1 cellular context compared by ENCODE assay signal in the genomic region with DNA sequence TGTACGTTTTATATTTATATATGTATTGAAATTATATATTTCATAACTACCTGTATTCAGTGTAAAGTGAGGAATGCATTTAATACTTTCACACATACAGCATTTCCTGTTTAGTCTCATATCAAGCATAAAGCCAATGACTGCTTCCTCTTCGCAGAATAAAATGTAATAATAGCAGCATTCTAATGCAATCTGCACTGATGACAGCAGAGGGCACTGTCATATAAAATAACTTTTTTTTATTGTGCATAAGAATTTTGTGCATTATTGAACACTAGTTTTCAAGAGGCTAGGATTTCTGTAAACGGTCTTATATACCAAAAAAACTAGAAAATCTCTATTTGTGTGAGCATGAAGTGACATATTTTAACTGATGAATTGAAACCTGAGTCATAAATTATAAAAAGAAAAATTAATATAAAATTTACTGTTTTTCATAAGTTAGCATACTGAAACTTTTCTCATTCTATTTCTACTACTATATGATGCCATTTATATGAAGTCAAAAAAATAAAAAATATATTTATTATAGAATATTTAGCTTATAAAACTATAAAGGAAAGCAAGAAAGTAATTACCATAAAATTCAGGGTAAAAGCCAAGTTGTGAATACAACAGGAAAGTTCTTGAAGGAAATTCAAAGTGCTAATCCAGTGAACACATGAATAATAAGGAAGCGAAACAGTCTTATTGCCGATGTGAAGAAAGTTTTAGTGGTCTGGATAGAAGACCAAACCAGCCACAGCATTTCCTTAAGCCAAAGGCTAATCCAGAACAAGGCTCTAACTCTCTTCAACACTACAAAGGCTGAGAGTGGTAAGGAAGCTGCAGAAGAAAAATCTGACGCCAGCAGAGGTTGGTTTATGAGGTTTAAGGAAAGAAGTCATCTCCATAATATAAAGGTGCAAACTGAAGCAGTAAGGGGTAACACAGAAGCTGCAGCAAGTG.
TF ChIP-seq lines count a peak whose summit lies in the region.

No MANE protein-coding gene starts in this region.

TF ChIP-seq in GM12878, 131 proteins besides CTCF, POLR2A, EP300 and RAD21 (continued from another document):
- TF ChIP-seq, protein P1, sequence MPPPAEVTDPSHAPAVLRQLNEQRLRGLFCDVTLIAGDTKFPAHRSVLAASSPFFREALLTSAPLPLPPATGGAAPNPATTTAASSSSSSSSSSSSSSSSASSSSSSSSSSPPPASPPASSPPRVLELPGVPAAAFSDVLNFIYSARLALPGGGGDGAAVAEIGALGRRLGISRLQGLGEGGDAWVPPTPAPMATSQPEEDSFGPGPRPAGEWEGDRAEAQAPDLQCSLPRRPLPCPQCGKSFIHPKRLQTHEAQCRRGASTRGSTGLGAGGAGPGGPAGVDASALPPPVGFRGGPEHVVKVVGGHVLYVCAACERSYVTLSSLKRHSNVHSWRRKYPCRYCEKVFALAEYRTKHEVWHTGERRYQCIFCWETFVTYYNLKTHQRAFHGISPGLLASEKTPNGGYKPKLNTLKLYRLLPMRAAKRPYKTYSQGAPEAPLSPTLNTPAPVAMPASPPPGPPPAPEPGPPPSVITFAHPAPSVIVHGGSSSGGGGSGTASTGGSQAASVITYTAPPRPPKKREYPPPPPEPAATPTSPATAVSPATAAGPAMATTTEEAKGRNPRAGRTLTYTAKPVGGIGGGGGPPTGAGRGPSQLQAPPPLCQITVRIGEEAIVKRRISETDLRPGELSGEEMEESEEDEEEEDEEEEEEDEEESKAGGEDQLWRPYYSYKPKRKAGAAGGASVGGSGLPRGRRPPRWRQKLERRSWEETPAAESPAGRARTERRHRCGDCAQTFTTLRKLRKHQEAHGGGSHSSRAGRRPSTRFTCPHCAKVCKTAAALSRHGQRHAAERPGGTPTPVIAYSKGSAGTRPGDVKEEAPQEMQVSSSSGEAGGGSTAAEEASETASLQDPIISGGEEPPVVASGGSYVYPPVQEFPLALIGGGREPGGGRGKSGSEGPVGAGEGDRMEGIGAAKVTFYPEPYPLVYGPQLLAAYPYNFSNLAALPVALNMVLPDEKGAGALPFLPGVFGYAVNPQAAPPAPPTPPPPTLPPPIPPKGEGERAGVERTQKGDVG (CRISPR knock-in tag; IDR thresholded peaks at IDR 0.05): no peak
- TF ChIP-seq TAF1 (IDR thresholded peaks at IDR 0.05; ENCODE audit: borderline replicate concordance, low read depth, low read length) (no peak), ATF7 (IDR thresholded peaks at IDR 0.05; ENCODE audit: low read depth) (peak; percentile 30; the same call in 1 of the 2 replicates), SMC3 (IDR thresholded peaks at IDR 0.05; ENCODE audit: borderline replicate concordance, low read length) (peak; percentile 64; the same call in 1 of the 2 replicates), SPI1 (IDR thresholded peaks at IDR 0.05; ENCODE audit: borderline replicate concordance, insufficient read depth, low read depth, low read length) (peak; percentile 20; the same call in 1 of the 2 replicates), SIX5 (IDR thresholded peaks at IDR 0.05; ENCODE audit: low read depth, low read length, severe bottlenecking) (no peak), KDM1A (IDR thresholded peaks at IDR 0.05; ENCODE audit: borderline replicate concordance) (no peak)
- TF ChIP-seq, protein P2, sequence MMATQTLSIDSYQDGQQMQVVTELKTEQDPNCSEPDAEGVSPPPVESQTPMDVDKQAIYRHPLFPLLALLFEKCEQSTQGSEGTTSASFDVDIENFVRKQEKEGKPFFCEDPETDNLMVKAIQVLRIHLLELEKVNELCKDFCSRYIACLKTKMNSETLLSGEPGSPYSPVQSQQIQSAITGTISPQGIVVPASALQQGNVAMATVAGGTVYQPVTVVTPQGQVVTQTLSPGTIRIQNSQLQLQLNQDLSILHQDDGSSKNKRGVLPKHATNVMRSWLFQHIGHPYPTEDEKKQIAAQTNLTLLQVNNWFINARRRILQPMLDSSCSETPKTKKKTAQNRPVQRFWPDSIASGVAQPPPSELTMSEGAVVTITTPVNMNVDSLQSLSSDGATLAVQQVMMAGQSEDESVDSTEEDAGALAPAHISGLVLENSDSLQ (IDR thresholded peaks at IDR 0.05): no peak
